8 cellular contexts compared by ENCODE assay signal in genomic region chr5:33440482-33441240, GRCh38. TPM values are rescaled to one million over a fixed set of nuclear protein-coding genes. Genes with fewer than 3 reads are reported as not detected.
DNase-seq lines count a peak whose midpoint lies in the region; ATAC-seq, FAIRE-seq and TF ChIP-seq lines count a peak whose summit lies in the region.

Gene TARS1, plus strand, starts transcription at chr5:33440965. Its CDS starts 122 bp downstream, at chr5:33441087.

- peak; percentile 76 for TF ChIP-seq EP300 in transverse colon (IDR thresholded peaks at IDR 0.05; ENCODE audit: low read depth)

- no peak within 1 kb of the TSS for H3K23ac ChIP-seq in trophoblast cell (ENCODE audit: low read length)

- H4K12ac ChIP-seq in trophoblast cell (ENCODE audit: low read depth, low read length): peak within 1 kb of the TSS; percentile 63

- peak; percentile 96 for ATAC-seq in HG02840 (IDR thresholded peaks at IDR 0.05; ENCODE audit: low FRiP score, unreplicated experiment)

- H3K27ac ChIP-seq in adipose tissue (ENCODE audit: low read depth, low read length) (peak within 1 kb of the TSS; percentile 21), trophoblast cell (ENCODE audit: low read depth, low read length) (peak within 1 kb of the TSS; percentile 91), transverse colon (peak within 1 kb of the TSS; percentile 88 to 99 (median 94))

- peaks cover 0 to 7% of the 10 kb centered on the region in 2 experiments for H3K4me1 ChIP-seq in trophoblast cell (ENCODE audit: control insufficient read depth in 1 of 2, insufficient read depth in 2 of 2, low read length in 2 of 2)
- peaks cover 10 to 55% (median 43%) of the 10 kb centered on the region in 4 donors for H3K4me1 ChIP-seq in transverse colon

- peak; percentile 88 for TF ChIP-seq POLR2A in GM12892 (IDR thresholded peaks at IDR 0.05; ENCODE audit: low read depth, low read length)
- peak; percentile 78 for TF ChIP-seq POLR2A in transverse colon (IDR thresholded peaks at IDR 0.05)

- peak within 1 kb of the TSS; percentile 92 for H3K9ac ChIP-seq in trophoblast cell (ENCODE audit: low read length)

- H3K14ac ChIP-seq in trophoblast cell (ENCODE audit: low read length): peak within 1 kb of the TSS; percentile 90

- H3K79me2 ChIP-seq in trophoblast cell (ENCODE audit: control insufficient read depth, insufficient read depth, low read length, poor library complexity): peaks cover 15% of the 10 kb centered on the region

- intact Hi-C loops in cardiac septum (cut with DNase I) (no loop called here), transverse colon (cut with DNase I; ENCODE audit: low total_unique reads) (no loop called here)

- no peak for TF ChIP-seq CTCF in transverse colon (IDR thresholded peaks at IDR 0.05)

- peak within 1 kb of the TSS; percentile 80 for H2BK5ac ChIP-seq in trophoblast cell (ENCODE audit: low read depth, low read length, poor library complexity)

- H2BK120ac ChIP-seq in trophoblast cell (ENCODE audit: insufficient read depth, low read length, poor library complexity): peak within 1 kb of the TSS; percentile 70

- H3K9me3 ChIP-seq in trophoblast cell (ENCODE audit: insufficient read depth, low read depth, low read length) (no peaks in the 10 kb centered on the region), transverse colon (no peaks in the 10 kb centered on the region)

- peak within 1 kb of the TSS; percentile 80 for H2AFZ ChIP-seq in trophoblast cell (ENCODE audit: insufficient read depth, low read length, poor library complexity)

- WGBS in adipose tissue, 3 donors: 0% methylated on average over 52 of the region's 52 CpGs
- no CpG with 5 or more reads among the region's 52 CpGs for WGBS in trophoblast cell (ENCODE audit: extremely low coverage, insufficient coverage, insufficient read length)
- WGBS in transverse colon (ENCODE audit: low coverage in 1 of 2), 2 donors: 1% methylated on average over 52 of the region's 52 CpGs; no CpG with 5 or more reads in 1 of the 2 donors

- H4K8ac ChIP-seq in trophoblast cell (ENCODE audit: low read depth, low read length): peak within 1 kb of the TSS; percentile 90

- no peak within 1 kb of the TSS for H2AK5ac ChIP-seq in trophoblast cell (ENCODE audit: low read length)

- H3K18ac ChIP-seq in trophoblast cell (ENCODE audit: low read length): peak within 1 kb of the TSS; percentile 86

- in situ Hi-C loops in transverse colon (cut with MboI; ENCODE audit: low pct_ligation_motif_present in 1 of 4, low pct_unique_long_range_greater_than_20kb in 1 of 4, low sequenced_read_pairs in 3 of 4): loop anchor here in 2 of 4 donors (25.0 kb wide), 3 partner anchors 497 to 1472 kb away; partner anchors contain the start of genes BRIX1 (in 2 of the 2), RAD1 (in 2 of the 2) and RXFP3 (in 1 of the 2)

- no peaks in the 10 kb centered on the region for H3K27me3 ChIP-seq in trophoblast cell (ENCODE audit: insufficient read depth, low read length)
- H3K27me3 ChIP-seq in transverse colon: no peaks in the 10 kb centered on the region

- DNase-seq in GM12892 (ENCODE audit: insufficient read length) (peak; percentile 81), NCI-H1436 (lab: John Stamatoyannopoulos, UW) (peak; percentile 97), SW480 (ENCODE audit: low spot score) (peak; percentile 99), cardiac septum (ENCODE audit: low spot score) (peak; percentile 98), trophoblast cell (peak; percentile 100), transverse colon (peak; percentile 99)

- no peak within 1 kb of the TSS for H2BK12ac ChIP-seq in trophoblast cell (ENCODE audit: low read length)

- H4K91ac ChIP-seq in trophoblast cell (ENCODE audit: low read depth, low read length): peak within 1 kb of the TSS; percentile 88

- peak within 1 kb of the TSS; percentile 64 for H3K4ac ChIP-seq in trophoblast cell (ENCODE audit: low read depth, low read length)

- peak within 1 kb of the TSS; percentile 83 for H3K4me2 ChIP-seq in trophoblast cell (ENCODE audit: low read length)

- H3K79me1 ChIP-seq in trophoblast cell (ENCODE audit: low read length): peaks cover 11% of the 10 kb centered on the region

- peak; percentile 93 for FAIRE-seq in GM12892 (lab: Jason Lieb, UNC)

- H3K36me3 ChIP-seq in trophoblast cell (ENCODE audit: control insufficient read depth in 1 of 2, insufficient read depth in 2 of 2, low read length in 2 of 2) (peaks cover under 1 to 5% of the 10 kb centered on the region in 2 experiments), transverse colon (peaks cover 0 to 6% (median 0%) of the 10 kb centered on the region in 4 donors)

- H3K4me3 ChIP-seq in trophoblast cell (ENCODE audit: low read depth, low read length) (peak within 1 kb of the TSS; percentile 93), transverse colon (peak within 1 kb of the TSS; percentile 64 to 94 (median 71))

RNA-seq across cellular contexts. Expression of gene TARS1, which starts in this region (rescaled TPM):
- polyA plus RNA-seq in GM12892 (2012; ENCODE audit: missing spikeins): 135 TPM
- 10 to 100 TPM; 47.9 to 67.1 (median 54.1) TPM for polyA plus RNA-seq in adipose tissue
- total RNA-seq in cardiac septum: 58.7 TPM
- 453 and 466 TPM in 2 replicates for polyA plus RNA-seq in trophoblast cell (2013)
- total RNA-seq in transverse colon: 100 to 1,000 TPM in 2 of 4 donors, 10 to 100 TPM in 2; 30.1 to 155 (median 92.1) TPM

Comparison
In these comparisons a context has a peak if more than half of its experiments do, and no peak if none do; other contexts are left out.
1. Peak in every context shown above with its lines: DNase-seq, ATAC-seq, H3K4me3 ChIP-seq and H3K27ac ChIP-seq.
2. H3K27ac ChIP-seq: peak in every context shown above with its lines; median percentile 94 in transverse colon; 91 in trophoblast cell; 21 in adipose tissue.